Comparison of ENCODE assay signal across 20 cellular contexts in the genomic region with DNA sequence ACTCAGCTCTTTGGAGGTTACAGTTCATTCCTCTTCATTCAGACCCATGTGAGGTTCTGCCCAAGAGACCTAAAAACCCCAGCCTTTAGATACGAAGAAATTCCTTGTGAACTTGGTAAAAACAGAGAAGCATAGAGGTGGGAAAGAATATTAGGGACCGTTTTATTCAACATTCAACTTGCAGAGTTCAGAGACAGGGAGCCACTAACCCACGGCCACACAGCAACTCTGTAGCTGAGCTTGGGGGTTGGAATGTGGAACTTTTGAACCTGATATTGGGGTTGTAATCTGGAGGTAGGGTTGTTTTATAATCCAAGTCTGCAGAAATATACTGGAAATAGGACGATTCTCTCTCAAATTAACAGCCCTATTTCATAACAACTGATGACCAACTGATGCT.
"Had no signal": no experiment of that assay in that cellular context is flagged by ENCODE, and none has a peak within 500 bp of the region (broad histone marks: within the 10 kb centered on the region; RNA-seq: fewer than 3 reads in every experiment).

No MANE protein-coding gene starts in this region.

- FAIRE-seq: bronchial epithelial cell had no signal

- H3K36me3 Mint-ChIP-seq: activated naive CD8-positive, alpha-beta T cell treated with anti-CD3 and anti-CD28 coated beads for 36 hours; immature natural killer cell; naive B cell; type B pancreatic cell had no signal

- H3K27ac ChIP-seq: left lung, skin epidermis, testis, vagina had no signal

- H3K9me3 ChIP-seq: left lung, right lobe of liver, testis, vagina had no signal

- H3K4me3 Mint-ChIP-seq: activated naive CD8-positive, alpha-beta T cell treated with anti-CD3 and anti-CD28 coated beads for 36 hours; activated T-cell treated with anti-CD3 and anti-CD28 coated beads, Interleukin-2, amount 50 U/mL, for 4 hours; immature natural killer cell; naive B cell; stimulated activated naive CD8-positive, alpha-beta T cell treated with anti-CD3 and anti-CD28 coated beads, Interleukin-15, amount 100 ng/mL, for 72 hours had no signal

- H3K9me3 Mint-ChIP-seq: activated naive CD8-positive, alpha-beta T cell treated with anti-CD3 and anti-CD28 coated beads for 36 hours; activated T-cell treated with anti-CD3 and anti-CD28 coated beads, Interleukin-2, amount 50 U/mL, for 4 hours; activated T-helper 2 cell treated with anti-CD3 and anti-CD28 coated beads, Interferon-gamma antibody, Interleukin-2, Interleukin-4, amounts not matched to agents 10 μg/mL and 5 μg/mL and 100 μg/mL, durations not matched to agents 14 hours and 24 hours and 36 hours; immature natural killer cell; naive B cell; stimulated activated naive CD8-positive, alpha-beta T cell treated with anti-CD3 and anti-CD28 coated beads, Interleukin-15, amount 100 ng/mL, for 72 hours; type B pancreatic cell had no signal

- H3K27ac Mint-ChIP-seq: activated naive CD8-positive, alpha-beta T cell treated with anti-CD3 and anti-CD28 coated beads for 36 hours; activated T-helper 2 cell treated with anti-CD3 and anti-CD28 coated beads, Interferon-gamma antibody, Interleukin-2, Interleukin-4, amounts not matched to agents 10 μg/mL and 5 μg/mL and 100 μg/mL, durations not matched to agents 14 hours and 24 hours and 36 hours; immature natural killer cell; stimulated activated naive CD8-positive, alpha-beta T cell treated with anti-CD3 and anti-CD28 coated beads, Interleukin-15, amount 100 ng/mL, for 72 hours had no signal

- DNase-seq: activated naive CD4-positive, alpha-beta T cell; activated naive CD8-positive, alpha-beta T cell treated with anti-CD3 and anti-CD28 coated beads for 36 hours; activated T-cell treated with anti-CD3 and anti-CD28 coated beads, Interleukin-2, amount 50 U/mL, for 4 hours; cerebellar nuclear complex; cortex of kidney; foreskin fibroblast; immature natural killer cell; left lung; naive B cell; right lobe of liver; stimulated activated CD4-positive, alpha-beta T cell treated with anti-CD3 and anti-CD28 coated beads, Interleukin-1b, Interleukin-23, amount 100 ng/mL, for 48 hours; stimulated activated naive CD8-positive, alpha-beta T cell treated with anti-CD3 and anti-CD28 coated beads, Interleukin-15, amount 100 ng/mL, for 72 hours; T-helper 9 cell; testis had no signal

- H3K27me3 ChIP-seq: left lung, right lobe of liver, testis, vagina had no signal

- H3K36me3 ChIP-seq: left lung, right lobe of liver, vagina had no signal

- H3K27me3 Mint-ChIP-seq: type B pancreatic cell had no signal

- ATAC-seq: activated T-cell treated with anti-CD3 and anti-CD28 coated beads, Interleukin-2, amount 50 U/mL, for 4 hours; left lung; stimulated activated naive CD8-positive, alpha-beta T cell treated with anti-CD3 and anti-CD28 coated beads, Interleukin-15, amount 100 ng/mL, for 72 hours had no signal

- H3K4me3 ChIP-seq: left lung, lung, right lobe of liver, skin epidermis, testis, vagina had no signal

- H3K4me1 ChIP-seq: left lung, testis, vagina had no signal

- H3K4me1 Mint-ChIP-seq: activated naive CD8-positive, alpha-beta T cell treated with anti-CD3 and anti-CD28 coated beads for 36 hours; immature natural killer cell; stimulated activated naive CD8-positive, alpha-beta T cell treated with anti-CD3 and anti-CD28 coated beads, Interleukin-15, amount 100 ng/mL, for 72 hours had no signal
